In the genomic region with DNA sequence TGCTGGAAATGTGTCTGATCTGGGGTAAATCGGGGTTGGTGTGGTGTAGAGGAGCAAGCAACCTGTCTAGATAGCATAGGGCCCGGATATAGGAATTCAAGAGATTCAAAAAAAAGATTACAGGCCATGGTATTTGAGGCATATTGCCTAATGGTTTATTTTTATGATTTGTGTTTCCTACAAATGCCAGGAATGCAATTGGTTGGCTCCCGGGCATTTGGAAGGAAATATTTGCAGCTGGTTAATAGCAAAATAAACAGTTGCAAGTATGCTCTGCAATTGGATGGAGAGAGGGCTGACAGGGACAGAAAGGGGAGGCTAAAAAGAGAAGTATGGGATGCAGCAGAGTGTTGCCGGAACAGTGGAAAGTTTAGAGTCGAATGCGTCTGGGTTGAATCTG, we compare ENCODE assay signal across 17 cellular contexts.
DNase-seq lines count a peak whose midpoint lies in the region; ATAC-seq and TF ChIP-seq lines count a peak whose summit lies in the region.
"Had no signal": no experiment of that assay in that cellular context is flagged by ENCODE, and none has a peak within 500 bp of the region (broad histone marks: within the 10 kb centered on the region; RNA-seq: fewer than 3 reads in every experiment).

No MANE protein-coding gene starts in this region.

- intact Hi-C loops in adrenal gland (cut with DNase I), result no loop called here

- 75 to 90% (median 78%) methylated on average over 6 of the region's 6 CpGs for WGBS in adrenal gland, 4 donors

- no peak for TF ChIP-seq CTCF in AG09319 (IDR thresholded peaks at IDR 0.05; ENCODE audit: low read depth, low read length)
- TF ChIP-seq CTCF in choroid plexus epithelial cell (conservative IDR thresholded peaks at IDR 0.05; ENCODE audit: low read depth, low read length), result no peak
- TF ChIP-seq CTCF in adrenal gland (IDR thresholded peaks at IDR 0.05), result no peak

- no peaks in the 10 kb centered on the region for H3K36me3 ChIP-seq in adrenal gland (replicated peaks in 1 of 2)
- H3K36me3 ChIP-seq: BLaER1, pancreas, SJCRH30 had no signal

- H3K9me3 ChIP-seq in adrenal gland (replicated peaks in 1 of 3), result no peaks in the 10 kb centered on the region
- H3K9me3 ChIP-seq: BLaER1, pancreas, SJCRH30 had no signal

- peak; percentile 42 for DNase-seq in AG09319 (ENCODE audit: extremely low read depth, low read depth)
- peak; percentile 6 for DNase-seq in HuH-7.5 (ENCODE audit: low spot score)
- DNase-seq in choroid plexus epithelial cell (ENCODE audit: low read depth), result peak; percentile 38
- DNase-seq in myocyte (ENCODE audit: low read depth), result peak; percentile 82
- DNase-seq in activated gamma-delta T cell treated with Interleukin-2 at 50 U/mL for 16 hours, result no peak
- DNase-seq in adrenal gland, result no peak
- DNase-seq: activated CD4-positive, CD25-positive, alpha-beta regulatory T cell treated with anti-CD3 and anti-CD28 coated beads, Interleukin-2, amount 50 U/mL, for 72 hours; central memory CD4-positive, alpha-beta T cell; DMS 273 treated with DMSO at 0.1 percent for 48 hours; foreskin melanocyte; NCI-H187; pancreas; stimulated activated CD4-positive, alpha-beta T cell treated with anti-CD3 and anti-CD28 coated beads, Interleukin-4, amount 100 ng/mL, for 1 hour had no signal

- no peak overlapping the region for H3K27ac ChIP-seq in adrenal gland
- H3K27ac ChIP-seq: BLaER1, pancreas, SJCRH30 had no signal

- H3K27me3 ChIP-seq in adrenal gland, result no peaks in the 10 kb centered on the region
- H3K27me3 ChIP-seq: BLaER1, pancreas, SJCRH30 had no signal

- no peak for TF ChIP-seq POLR2A in adrenal gland (IDR thresholded peaks at IDR 0.05)

- ATAC-seq in GM19452 (IDR thresholded peaks at IDR 0.05; ENCODE audit: unreplicated experiment) (no peak), HG02642 (IDR thresholded peaks at IDR 0.05; ENCODE audit: poor library complexity, unreplicated experiment) (no peak)
- ATAC-seq: pancreas had no signal

- H3K4me3 ChIP-seq in choroid plexus epithelial cell (ENCODE audit: low read depth, low read length) (no peak overlapping the region), adrenal gland (no peak overlapping the region)
- H3K4me3 ChIP-seq: BLaER1, pancreas, SJCRH30 had no signal

- no peaks in the 10 kb centered on the region for H3K4me1 ChIP-seq in adrenal gland (replicated peaks in 1 of 2)
- H3K4me1 ChIP-seq: BLaER1, pancreas had no signal

Comparison
In these comparisons a context has a peak if more than half of its experiments do, and no peak if none do; other contexts are left out.
1. DNase-seq: peak in AG09319 (single experiment), HuH-7.5 (single experiment), choroid plexus epithelial cell (single experiment) and myocyte (single experiment); none in activated gamma-delta T cell treated with Interleukin-2 at 50 U/mL for 16 hours (single experiment) and adrenal gland (0 of 7).